In genomic region chr1:226940806-226941067, GRCh38 we compare ENCODE assay signal across 9 cellular contexts. TPM values are rescaled to one million over a fixed set of nuclear protein-coding genes. Genes with fewer than 3 reads are reported as not detected.
DNase-seq lines count a peak whose midpoint lies in the region; ATAC-seq and TF ChIP-seq lines count a peak whose summit lies in the region.
"Had no signal": no experiment of that assay in that cellular context is flagged by ENCODE, and none has a peak within 500 bp of the region (broad histone marks: within the 10 kb centered on the region; RNA-seq: fewer than 3 reads in every experiment).

No MANE protein-coding gene starts in this region.

- H3K4me3 Mint-ChIP-seq in naive thymus-derived CD8-positive, alpha-beta T cell = peak overlapping the region; percentile 87 to 96 (median 91)

- peaks cover under 1% of the 10 kb centered on the region for H3K9me3 ChIP-seq in Karpas-422 (ENCODE audit: low read length)

- H3K27ac Mint-ChIP-seq in naive thymus-derived CD8-positive, alpha-beta T cell = peak overlapping the region; percentile 84 to 98 (median 98)

- no peaks in the 10 kb centered on the region for H3K27me3 ChIP-seq in Karpas-422 (ENCODE audit: low read length)

- H3K79me2 ChIP-seq in Karpas-422 (ENCODE audit: low read length) = no peaks in the 10 kb centered on the region

- peak overlapping the region; percentile 75 for H3K4me3 ChIP-seq in AG09309 (ENCODE audit: control insufficient read depth, low read depth, low read length)
- peak overlapping the region; percentile 84 for H3K4me3 ChIP-seq in Karpas-422 (ENCODE audit: low read length)
- peak overlapping the region; percentile 73 for H3K4me3 ChIP-seq in coronary artery

- H3K27ac ChIP-seq in Karpas-422 (ENCODE audit: low read length) = no peak overlapping the region
- peak overlapping the region in 1 of 2 donors; percentile 68 for H3K27ac ChIP-seq in coronary artery

- POLR2A ChIA-PET in naive thymus-derived CD8-positive, alpha-beta T cell (lab: Charles Lee) = interaction anchor here (0.8 to 4.9 kb wide), 6 partner anchors 9 to 878 kb away, joined by 3 to 54 read pairs (median 8); partner anchors contain the start of genes H3-3A and PARP1

- H3K4me2 ChIP-seq in Karpas-422 (ENCODE audit: low read depth, low read length, poor library complexity, severe bottlenecking) = peak overlapping the region; percentile 96

- peaks cover 0 to 10% (median 0%) of the 10 kb centered on the region in 3 donors for H3K36me3 Mint-ChIP-seq in naive thymus-derived CD8-positive, alpha-beta T cell

- peaks cover 35 to 70% (median 63%) of the 10 kb centered on the region in 4 donors for H3K4me1 Mint-ChIP-seq in naive thymus-derived CD8-positive, alpha-beta T cell

- no peaks in the 10 kb centered on the region for H3K9me2 ChIP-seq in Karpas-422 (replicated peaks; ENCODE audit: insufficient read depth, low read length)

- DNase-seq in AG09309 (ENCODE audit: low read depth) (no peak), Karpas-422 (no peak), coronary artery (ENCODE audit: low spot score) (no peak), A172 (ENCODE audit: low spot score) (no peak), islet precursor cell (no peak), NCI-H2227 (lab: John Stamatoyannopoulos, UW; ENCODE audit: unreplicated experiment) (no peak)
- no peak for DNase-seq in naive thymus-derived CD8-positive, alpha-beta T cell
- DNase-seq: NCI-H226 had no signal

- no peak for ATAC-seq in naive thymus-derived CD8-positive, alpha-beta T cell
- ATAC-seq in HG03432 (IDR thresholded peaks at IDR 0.05; ENCODE audit: unreplicated experiment) = no peak

- no peaks in the 10 kb centered on the region for H3K27me3 Mint-ChIP-seq in naive thymus-derived CD8-positive, alpha-beta T cell

- H4K20me1 ChIP-seq in Karpas-422 (ENCODE audit: insufficient read depth, low read depth, low read length) = no peaks in the 10 kb centered on the region; the same call in 1 of the 2 replicates

- peak overlapping the region; percentile 92; the same call in 1 of the 2 replicates for H2AFZ ChIP-seq in Karpas-422 (ENCODE audit: low read length)

- H3K4me1 ChIP-seq in Karpas-422 (ENCODE audit: low read length) = peaks cover 33% of the 10 kb centered on the region

- H3K9ac ChIP-seq in Karpas-422 (ENCODE audit: low read length) = peak overlapping the region; percentile 80

- no peak for TF ChIP-seq CTCF in AG09309 (IDR thresholded peaks at IDR 0.05; ENCODE audit: control insufficient read depth, insufficient read depth, low read depth, low read length, missing control alignments)
- no peak for TF ChIP-seq CTCF in coronary artery (IDR thresholded peaks at IDR 0.05)

- peaks cover 0 to 2% (median 0%) of the 10 kb centered on the region in 9 donors for H3K9me3 Mint-ChIP-seq in naive thymus-derived CD8-positive, alpha-beta T cell

- H3K36me3 ChIP-seq in Karpas-422 (ENCODE audit: insufficient read depth, low read length) = no peaks in the 10 kb centered on the region

RNA-seq across cellular contexts. Expression of gene COQ8A, which starts 0.6 kb away (rescaled TPM):
- total RNA-seq in Karpas-422 (2014; rRNA removed; shearing (Covaris generic); ENCODE audit: low replicate concordance) = 12.7 and 22.6 TPM in 2 replicates
- total RNA-seq in naive thymus-derived CD8-positive, alpha-beta T cell = 10 to 100 TPM; 77.9 to 78.6 TPM
- 10 to 100 TPM; 37.7 to 74.2 (median 63.8) TPM for polyA plus RNA-seq in naive thymus-derived CD8-positive, alpha-beta T cell
- total RNA-seq in A172 (2014; rRNA removed; shearing (Covaris generic)) = 6.9 and 7.9 TPM in 2 replicates
